27 cellular contexts compared by ENCODE assay signal in genomic region chr1:167923324-167924039, GRCh38. TPM values are rescaled to one million over a fixed set of nuclear protein-coding genes. Genes with fewer than 3 reads are reported as not detected.
DNase-seq lines count a peak whose midpoint lies in the region; ATAC-seq, FAIRE-seq and TF ChIP-seq lines count a peak whose summit lies in the region.
"Had no signal": no experiment of that assay in that cellular context is flagged by ENCODE, and none has a peak within 500 bp of the region (broad histone marks: within the 10 kb centered on the region; RNA-seq: fewer than 3 reads in every experiment).

No MANE protein-coding gene starts in this region.

- no TSS peak for BruUV-seq in K562 (replicated peaks; lab: Mats Ljungman, UMichigan)

- H3K9me1 ChIP-seq in K562 (ENCODE audit: control insufficient read depth, insufficient read depth, low read length): no peaks in the 10 kb centered on the region

- H3K36me3 ChIP-seq in K562 (ENCODE audit: control insufficient read depth, insufficient read depth, low read length) (peaks cover 35% of the 10 kb centered on the region), psoas muscle (ENCODE audit: insufficient read depth in 1 of 2, low read depth in 1 of 2) (peaks cover 0 to 19% of the 10 kb centered on the region in 2 donors), Peyer's patch (peaks cover 0 to 7% (median 0%) of the 10 kb centered on the region in 3 donors)
- H3K36me3 ChIP-seq: neutrophil, thyroid gland had no signal

- H4K20me1 ChIP-seq in K562 (replicated peaks; ENCODE audit: control insufficient read depth, insufficient read depth, low read length): no peaks in the 10 kb centered on the region

- intact Hi-C loops in K562 (cut with micrococcal nuclease) (loop anchor here (5.0 kb wide), 1 partner anchor 201 kb away; the partner anchor contains the start of gene MPZL1), psoas muscle (cut with DNase I) (no loop called here)

- TF ChIP-seq CTCF in HFFc6 (IDR thresholded peaks at IDR 0.05) (no peak), K562 (IDR thresholded peaks at IDR 0.05 in 2 of 3, conservative IDR thresholded peaks at IDR 0.05 in 1 of 3; ENCODE audit: insufficient read depth in 2 of 3, low read depth in 1 of 3, low read length in 3 of 3) (no peak), psoas muscle (IDR thresholded peaks at IDR 0.05) (no peak), Peyer's patch (IDR thresholded peaks at IDR 0.05) (no peak)

- H3K4me3 ChIP-seq in K562 (no peak overlapping the region), psoas muscle (peak overlapping the region; percentile 59), Peyer's patch (no peak overlapping the region)
- H3K4me3 ChIP-seq: GM23248, sigmoid colon, thyroid gland had no signal

- no peaks in the 10 kb centered on the region for H3K27me3 Mint-ChIP-seq in HFFc6 (ENCODE audit: insufficient read depth)
- H3K27me3 Mint-ChIP-seq: activated B cell treated with CpG ODN at 0.5 μM for 24 hours; activated CD4-positive, alpha-beta T cell treated with anti-CD3 and anti-CD28 coated beads, Interleukin-2, amount 10 ng/mL, durations not matched to agents 7 days and 5 days; T-cell had no signal

- DNase-seq in HFFc6: no peak
- peak in 1 of 4 experiments; percentile 60 for DNase-seq in K562 (ENCODE audit: extremely low read depth in 1 of 4, low spot score in 3 of 4)
- no peak for DNase-seq in psoas muscle
- no peak for DNase-seq in occipital lobe (lab: John Stamatoyannopoulos, UW)
- no peak for DNase-seq in Peyer's patch
- DNase-seq in kidney tubule cell (ENCODE audit: low spot score): no peak
- DNase-seq: activated B cell treated with CpG ODN at 0.5 μM for 24 hours; activated CD4-positive, alpha-beta T cell treated with anti-CD3 and anti-CD28 coated beads, Interleukin-2, amount 10 ng/mL, durations not matched to agents 7 days and 5 days; activated CD8-positive, alpha-beta memory T cell treated with anti-CD3 and anti-CD28 coated beads, Interleukin-2, amount 50 U/mL, for 4 hours; activated naive CD4-positive, alpha-beta T cell treated with Interleukin-2 at 50 U/mL for 16 hours; central memory CD4-positive, alpha-beta T cell; cortex of kidney; effector memory CD4-positive, alpha-beta T cell; GM23248; left ventricle myocardium superior; NCI-H2107; sigmoid colon; stimulated activated CD4-positive, alpha-beta T cell treated with anti-CD3 and anti-CD28 coated beads, Interleukin-4, amount 100 ng/mL, for 24 hours; T-cell; thyroid gland had no signal

- H3K4me2 ChIP-seq in K562 (ENCODE audit: insufficient read depth, low read length): peak overlapping the region; percentile 38

- H3K27ac Mint-ChIP-seq in HFFc6: peak overlapping the region; percentile 79; the same call in 1 of the 2 replicates
- H3K27ac Mint-ChIP-seq: activated B cell treated with CpG ODN at 0.5 μM for 24 hours; activated CD4-positive, alpha-beta T cell treated with anti-CD3 and anti-CD28 coated beads, Interleukin-2, amount 10 ng/mL, durations not matched to agents 7 days and 5 days; T-cell had no signal

- H2AFZ ChIP-seq in K562 (ENCODE audit: low read depth, low read length): peak overlapping the region; percentile 28
- H2AFZ ChIP-seq: GM23248 had no signal

- H3K4me1 Mint-ChIP-seq in HFFc6 (ENCODE audit: low read depth): peaks cover 30% of the 10 kb centered on the region
- H3K4me1 Mint-ChIP-seq: activated CD4-positive, alpha-beta T cell treated with anti-CD3 and anti-CD28 coated beads, Interleukin-2, amount 10 ng/mL, durations not matched to agents 7 days and 5 days had no signal

- no peak for TF ChIP-seq POLR2A in K562 (conservative IDR thresholded peaks at IDR 0.05)
- TF ChIP-seq POLR2A in Peyer's patch (IDR thresholded peaks at IDR 0.05): no peak

- H3K4me1 ChIP-seq in K562 (replicated peaks in 1 of 2; ENCODE audit: control insufficient read depth in 2 of 2, insufficient read depth in 2 of 2, low read length in 2 of 2): peaks cover 24 to 55% of the 10 kb centered on the region in 2 experiments
- H3K4me1 ChIP-seq in psoas muscle: peaks cover 54% of the 10 kb centered on the region
- H3K4me1 ChIP-seq in Peyer's patch: peaks cover 0 to 12% (median 0%) of the 10 kb centered on the region in 4 donors

- CTCF ChIA-PET in K562 (lab: Yijun Ruan, JAX; ENCODE audit: low intra/inter-chr PET ratio): no interaction called here

- TF ChIP-seq RAD21 in K562 (CRISPR knock-in tag; conservative IDR thresholded peaks at IDR 0.05 in 1 of 2, IDR thresholded peaks at IDR 0.05 in 1 of 2): 0 out of 4 replicates have a peak, but pooled peaks of 1 of the 2 experiments have one; percentile 7

- no peak overlapping the region for H3K4me3 Mint-ChIP-seq in HFFc6
- H3K4me3 Mint-ChIP-seq: activated B cell treated with CpG ODN at 0.5 μM for 24 hours; activated CD4-positive, alpha-beta T cell treated with anti-CD3 and anti-CD28 coated beads, Interleukin-2, amount 10 ng/mL, durations not matched to agents 7 days and 5 days; T-cell had no signal

- H3K9me3 ChIP-seq in K562 (replicated peaks; ENCODE audit: control insufficient read depth, insufficient read depth, low read depth, low read length): no peaks in the 10 kb centered on the region
- H3K9me3 ChIP-seq in psoas muscle: no peaks in the 10 kb centered on the region
- H3K9me3 ChIP-seq in Peyer's patch: no peaks in the 10 kb centered on the region
- H3K9me3 ChIP-seq: neutrophil, sigmoid colon, thyroid gland had no signal

- no peaks in the 10 kb centered on the region for H3K9me3 Mint-ChIP-seq in HFFc6
- H3K9me3 Mint-ChIP-seq: activated B cell treated with CpG ODN at 0.5 μM for 24 hours; activated CD4-positive, alpha-beta T cell treated with anti-CD3 and anti-CD28 coated beads, Interleukin-2, amount 10 ng/mL, durations not matched to agents 7 days and 5 days; T-cell had no signal

- peak overlapping the region in 1 of 2 experiments; percentile 67; a peak in 2 of 4 replicates for H3K9ac ChIP-seq in K562 (ENCODE audit: insufficient read depth in 1 of 2, low read depth in 2 of 2, low read length in 2 of 2)
- H3K9ac ChIP-seq: GM23248 had no signal

- H3K27ac ChIP-seq in K562 (ENCODE audit: extremely low read depth, low read depth, low read length) (peak overlapping the region; percentile 76), psoas muscle (peak overlapping the region; percentile 83), Peyer's patch (no peak overlapping the region)
- H3K27ac ChIP-seq: neutrophil, sigmoid colon, thyroid gland had no signal

- 19% methylated on average over 3 of the region's 3 CpGs for WGBS in K562 (ENCODE audit: insufficient coverage, low coverage, missing lambda C conversion rate)
- WGBS in psoas muscle, 3 donors: 67 to 73% (median 73%) methylated on average over 3 of the region's 3 CpGs

- ATAC-seq in GM18867 (IDR thresholded peaks at IDR 0.05; ENCODE audit: unreplicated experiment) (peak; percentile 36), K562 (peak; percentile 41), psoas muscle (no peak)
- ATAC-seq: left ventricle myocardium superior, T-cell had no signal

- POLR2A ChIA-PET in K562 (lab: Yijun Ruan, JAX): interaction anchor here (0.7 to 1.7 kb wide), 5 partner anchors 9 to 257 kb away, joined by 3 to 11 read pairs (median 3); partner anchors contain the start of genes ADCY10, DCAF6 and MPC2

- no peaks in the 10 kb centered on the region for H3K27me3 ChIP-seq in K562 (ENCODE audit: control insufficient read depth in 2 of 2, insufficient read depth in 2 of 2, low read length in 2 of 2)
- no peaks in the 10 kb centered on the region for H3K27me3 ChIP-seq in psoas muscle (ENCODE audit: insufficient read depth in 3 of 3, low read length in 2 of 3)
- no peaks in the 10 kb centered on the region for H3K27me3 ChIP-seq in Peyer's patch
- H3K27me3 ChIP-seq: neutrophil, sigmoid colon, thyroid gland had no signal

- peaks cover 7% of the 10 kb centered on the region; the same call in 1 of the 2 replicates for H3K36me3 Mint-ChIP-seq in HFFc6 (ENCODE audit: low read depth)

- peaks cover 89% of the 10 kb centered on the region for H3K79me2 ChIP-seq in K562 (ENCODE audit: control insufficient read depth, insufficient read depth, low read length)

- peak; percentile 23 for FAIRE-seq in K562 (lab: Jason Lieb, UNC)
- FAIRE-seq: GM12892 had no signal

- TF ChIP-seq EP300 in K562 (IDR thresholded peaks at IDR 0.05; ENCODE audit: low read length): 0 out of 2 replicates have a peak, but pooled peaks have one; percentile 10

- in situ Hi-C loops in K562 (cut with MboI): no loop called here

RNA-seq across cellular contexts. Expression of gene ADCY10, which starts 9.5 kb away (rescaled TPM):
- under 1 TPM in 4 of 6 experiments, not detected in 2; 0.12 to 0.22 (median 0.17) TPM for total RNA-seq in HFFc6 (2021; fragmentation: NEBNext Ultra II Directional; extraction: Animal tissue kit (Norgen Biotek cat#: 25700))
- total RNA-seq in K562 (2011; cell fraction: chromatin; rRNA removed; ENCODE audit: low replicate concordance): 1.3 and 2.1 TPM in 2 replicates
- 0.39 and 0.83 TPM in 2 replicates for total RNA-seq in K562 (2011; cell fraction: nucleolus; rRNA removed)
- total RNA-seq in K562 (2011; cell fraction: nucleoplasm; rRNA removed): 1.1 and 2.1 TPM in 2 replicates
- total RNA-seq in K562 (2014; rRNA removed) (0.24 and 0.86 TPM in 2 replicates), K562 (2014; rRNA removed; fragmentation: Illumina TruSeq; extraction: Trizol) (0.29 and 0.32 TPM in 2 replicates), K562 (2015; rRNA removed; fragmentation: Illumina TruSeq; extraction: Trizol) (0.11 and 0.14 TPM in 2 replicates), K562 (2021) (0.20 and 0.22 TPM in 2 replicates), psoas muscle (under 1 TPM; 0.17 to 0.54 (median 0.20) TPM), occipital lobe (0.62 TPM), Peyer's patch (1 to 10 TPM in 3 of 4 donors, not detected in 1; 1.2 to 4.9 (median 2.4) TPM)
- polyA plus RNA-seq in K562 (2011; rRNA removed) (0.21 and 0.54 TPM in 2 replicates), K562 (2014; fragmentation: Illumina TruSeq; extraction: Trizol) (0.25 and 0.26 TPM in 2 replicates), K562 (2014; fragmentation: Nextera tagmentation; extraction: Ambion mirVana) (under 1 TPM; 0.21 to 0.39 TPM), K562 (2014; rRNA removed) (0.08 and 0.11 TPM in 2 replicates), psoas muscle (under 1 TPM; 0.01 to 0.10 (median 0.09) TPM)
- polyA plus RNA-seq in K562 (2011; cell fraction: cytosol; rRNA removed): 0.12 and 0.13 TPM in 2 replicates
- 0.34 and 0.38 TPM in 2 replicates for polyA plus RNA-seq in K562 (2011; cell fraction: nucleus; rRNA removed)
- polyA plus RNA-seq in K562 (2012): 0.12 and 0.65 TPM in 2 replicates
- 0.24 and 0.28 TPM in 2 replicates for polyA minus RNA-seq in K562 (2011; rRNA and poly(A)+ RNA removed)
- polyA minus RNA-seq in K562 (2011; cell fraction: cytosol; rRNA and poly(A)+ RNA removed): not detected in 2 replicates
- polyA minus RNA-seq in K562 (2011; cell fraction: nucleus; rRNA and poly(A)+ RNA removed): 0.22 and 0.27 TPM in 2 replicates
- total RNA-seq: epithelial cell of proximal tubule, myocyte, pulmonary artery endothelial cell, SK-MEL-5 had no signal

RNA-seq across cellular contexts. Expression of gene DCAF6, which starts 13.0 kb away (rescaled TPM):
- 10 to 100 TPM; 52.5 to 59.4 (median 55.3) TPM for total RNA-seq in HFFc6 (2021; fragmentation: NEBNext Ultra II Directional; extraction: Animal tissue kit (Norgen Biotek cat#: 25700))
- 162 and 343 TPM in 2 replicates for total RNA-seq in K562 (2011; cell fraction: chromatin; rRNA removed; ENCODE audit: low replicate concordance)
- 39.9 and 60.4 TPM in 2 replicates for total RNA-seq in K562 (2011; cell fraction: nucleolus; rRNA removed)
- total RNA-seq in K562 (2011; cell fraction: nucleoplasm; rRNA removed): 128 and 216 TPM in 2 replicates
- 46.2 and 46.3 TPM in 2 replicates for total RNA-seq in K562 (2014; rRNA removed)
- total RNA-seq in K562 (2014; rRNA removed; fragmentation: Illumina TruSeq; extraction: Trizol): 61.9 and 73.9 TPM in 2 replicates
- 56.4 and 57.8 TPM in 2 replicates for total RNA-seq in K562 (2015; rRNA removed; fragmentation: Illumina TruSeq; extraction: Trizol)
- 40.6 and 42.8 TPM in 2 replicates for total RNA-seq in K562 (2021)
- 91.6 and 102 TPM in 2 replicates for polyA plus RNA-seq in K562 (2011; rRNA removed)
- polyA plus RNA-seq in K562 (2011; cell fraction: cytosol; rRNA removed): 31.7 and 76.1 TPM in 2 replicates
- 48.5 and 76.7 TPM in 2 replicates for polyA plus RNA-seq in K562 (2011; cell fraction: nucleus; rRNA removed)
- polyA plus RNA-seq in K562 (2012): 38.9 and 42.2 TPM in 2 replicates
- polyA plus RNA-seq in K562 (2014; fragmentation: Illumina TruSeq; extraction: Trizol): 54.3 and 59.1 TPM in 2 replicates
- polyA plus RNA-seq in K562 (2014; fragmentation: Nextera tagmentation; extraction: Ambion mirVana): 10 to 100 TPM; 19.1 to 24.5 TPM
- polyA plus RNA-seq in K562 (2014; rRNA removed): 41.1 and 45.6 TPM in 2 replicates
- polyA minus RNA-seq in K562 (2011; rRNA and poly(A)+ RNA removed): 217 and 260 TPM in 2 replicates
- 41.2 and 59.6 TPM in 2 replicates for polyA minus RNA-seq in K562 (2011; cell fraction: cytosol; rRNA and poly(A)+ RNA removed)
- polyA minus RNA-seq in K562 (2011; cell fraction: nucleus; rRNA and poly(A)+ RNA removed): 79.4 and 146 TPM in 2 replicates
- total RNA-seq in psoas muscle: 100 to 1,000 TPM; 259 to 396 (median 327) TPM
- polyA plus RNA-seq in psoas muscle: 100 to 1,000 TPM in 2 of 3 donors, 10 to 100 TPM in 1; 71.0 to 369 (median 240) TPM
- total RNA-seq in occipital lobe: 71.3 TPM
- 100 to 1,000 TPM; 106 to 139 (median 114) TPM for total RNA-seq in Peyer's patch

RNA-seq across cellular contexts. Expression of gene MPC2, which starts 13.4 kb away (rescaled TPM):
- 100 to 1,000 TPM; 109 to 124 (median 119) TPM for total RNA-seq in HFFc6 (2021; fragmentation: NEBNext Ultra II Directional; extraction: Animal tissue kit (Norgen Biotek cat#: 25700))
- 10.2 and 19.5 TPM in 2 replicates for total RNA-seq in K562 (2011; cell fraction: chromatin; rRNA removed; ENCODE audit: low replicate concordance)
- total RNA-seq in K562 (2011; cell fraction: nucleolus; rRNA removed): 17.8 and 19.7 TPM in 2 replicates
- 19.3 and 32.5 TPM in 2 replicates for total RNA-seq in K562 (2011; cell fraction: nucleoplasm; rRNA removed)
- total RNA-seq in K562 (2014; rRNA removed) (102 and 122 TPM in 2 replicates), K562 (2014; rRNA removed; fragmentation: Illumina TruSeq; extraction: Trizol) (168 and 186 TPM in 2 replicates), K562 (2015; rRNA removed; fragmentation: Illumina TruSeq; extraction: Trizol) (134 and 144 TPM in 2 replicates), K562 (2021) (172 and 190 TPM in 2 replicates), psoas muscle (100 to 1,000 TPM; 112 to 207 (median 181) TPM), occipital lobe (53.2 TPM), Peyer's patch (10 to 100 TPM; 31.6 to 93.9 (median 61.6) TPM)
- polyA plus RNA-seq in K562 (2011; rRNA removed) (157 and 179 TPM in 2 replicates), K562 (2014; fragmentation: Illumina TruSeq; extraction: Trizol) (131 and 138 TPM in 2 replicates), K562 (2014; fragmentation: Nextera tagmentation; extraction: Ambion mirVana) (100 to 1,000 TPM in 1 of 2 experiments, 10 to 100 TPM in 1; 70.7 to 154 TPM), K562 (2014; rRNA removed) (106 and 126 TPM in 2 replicates), psoas muscle (100 to 1,000 TPM in 2 of 3 donors, 10 to 100 TPM in 1; 94.0 to 153 (median 122) TPM)
- 51.8 and 85.0 TPM in 2 replicates for polyA plus RNA-seq in K562 (2011; cell fraction: cytosol; rRNA removed)
- 19.6 and 37.3 TPM in 2 replicates for polyA plus RNA-seq in K562 (2011; cell fraction: nucleus; rRNA removed)
- polyA plus RNA-seq in K562 (2012): 107 and 192 TPM in 2 replicates
- 46.7 and 50.5 TPM in 2 replicates for polyA minus RNA-seq in K562 (2011; rRNA and poly(A)+ RNA removed)
- polyA minus RNA-seq in K562 (2011; cell fraction: cytosol; rRNA and poly(A)+ RNA removed): 27.2 and 32.7 TPM in 2 replicates
- 11.2 and 14.2 TPM in 2 replicates for polyA minus RNA-seq in K562 (2011; cell fraction: nucleus; rRNA and poly(A)+ RNA removed)

Comparison
In these comparisons a context has a peak if more than half of its experiments do, and no peak if none do; other contexts are left out.
1. ATAC-seq: peak in GM18867 (single experiment) and K562 (single experiment); none in psoas muscle (0 of 4).
2. H3K27ac ChIP-seq: peak in K562 (single experiment) and psoas muscle (single experiment); none in Peyer's patch (0 of 4).